ENCODE assay signal across 13 cellular contexts in the genomic region with DNA sequence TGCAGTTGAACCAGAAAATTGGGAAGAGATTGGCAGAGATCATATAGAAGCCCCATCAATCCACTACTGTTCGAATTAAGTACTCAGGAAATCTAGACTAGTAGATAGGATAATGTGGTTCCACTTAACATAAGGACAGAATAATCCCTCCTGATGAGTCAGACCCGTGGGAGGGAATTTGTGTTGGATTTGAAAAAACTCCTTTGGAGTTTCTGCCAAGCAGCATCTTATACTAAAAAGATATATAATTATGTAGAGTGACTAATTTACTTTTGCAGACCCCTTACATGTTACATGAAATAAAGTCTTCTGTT.
A peak's percentile ranks its signal among the peaks of the same experiment; 100 is the strongest.
DNase-seq lines count a peak whose midpoint lies in the region; ATAC-seq and TF ChIP-seq lines count a peak whose summit lies in the region.
"Had no signal": no experiment of that assay in that cellular context is flagged by ENCODE, and none has a peak within 500 bp of the region (broad histone marks: within the 10 kb centered on the region; RNA-seq: fewer than 3 reads in every experiment).

No MANE protein-coding gene starts in this region.

- no peaks in the 10 kb centered on the region for H3K36me3 Mint-ChIP-seq in activated naive CD4-positive, alpha-beta T cell treated with anti-CD3 and anti-CD28 coated beads, Interleukin-2, amount 10 ng/mL, durations not matched to agents 7 days and 5 days
- H3K36me3 Mint-ChIP-seq: activated naive CD8-positive, alpha-beta T cell had no signal

- H3K4me3 Mint-ChIP-seq in activated naive CD4-positive, alpha-beta T cell treated with anti-CD3 and anti-CD28 coated beads, Interleukin-2, amount 10 ng/mL, durations not matched to agents 7 days and 5 days, result no peak overlapping the region
- H3K4me3 Mint-ChIP-seq: activated naive CD8-positive, alpha-beta T cell had no signal

- intact Hi-C loops in aorta (cut with DNase I), result no loop called here

- no peaks in the 10 kb centered on the region for H3K27me3 ChIP-seq in SJSA1 (replicated peaks)
- H3K27me3 ChIP-seq in aorta (ENCODE audit: control insufficient read depth in 1 of 2, insufficient read depth in 2 of 2, low read length in 1 of 2), result no peaks in the 10 kb centered on the region
- H3K27me3 ChIP-seq: gastrocnemius medialis had no signal

- H3K36me3 ChIP-seq in SJSA1 (no peaks in the 10 kb centered on the region), aorta (ENCODE audit: control insufficient read depth in 1 of 2, insufficient read depth in 2 of 2, low read length in 1 of 2) (peaks cover 0 to 1% of the 10 kb centered on the region in 2 donors)
- H3K36me3 ChIP-seq: gastrocnemius medialis had no signal

- DNase-seq in NCI-H1105 treated with DMSO at 0.1 percent for 48 hours (lab: John Stamatoyannopoulos, UW), result peak; percentile 38
- no peak for DNase-seq in NCI-H1105 (lab: John Stamatoyannopoulos, UW)
- DNase-seq in SJSA1 (ENCODE audit: low read depth in 1 of 2, low spot score in 2 of 2), result peak in 1 of 2 experiments; percentile 66
- DNase-seq in fibroblast of mammary gland (ENCODE audit: low read depth), result peak; percentile 92
- peak; percentile 61 for DNase-seq in stromal cell of bone marrow (ENCODE audit: low read depth)
- DNase-seq in activated naive CD4-positive, alpha-beta T cell treated with anti-CD3 and anti-CD28 coated beads, Interleukin-2, amount 10 ng/mL, durations not matched to agents 7 days and 5 days, result no peak
- DNase-seq in aorta, result no peak
- DNase-seq in NCI-H748 treated with DMSO at 0.1 percent for 48 hours (lab: John Stamatoyannopoulos, UW), result no peak
- DNase-seq: activated CD4-positive, alpha-beta T cell treated with anti-CD3 and anti-CD28 coated beads for 48 hours; gastrocnemius medialis; PC-9; stimulated activated CD4-positive, alpha-beta T cell treated with anti-CD3 and anti-CD28 coated beads, Interleukin-12 subunit alpha, Interleukin-12 subunit beta, amount 100 ng/mL, for 4 hours had no signal

- WGBS in aorta, 2 donors, result 69 to 70% methylated on average over 2 of the region's 2 CpGs

- no peaks in the 10 kb centered on the region for H3K27me3 Mint-ChIP-seq in activated naive CD4-positive, alpha-beta T cell treated with anti-CD3 and anti-CD28 coated beads, Interleukin-2, amount 10 ng/mL, durations not matched to agents 7 days and 5 days

- no peaks in the 10 kb centered on the region for H3K4me1 Mint-ChIP-seq in activated naive CD4-positive, alpha-beta T cell treated with anti-CD3 and anti-CD28 coated beads, Interleukin-2, amount 10 ng/mL, durations not matched to agents 7 days and 5 days

- ATAC-seq in aorta (ENCODE audit: low FRiP score), result no peak
- ATAC-seq: gastrocnemius medialis had no signal

- H3K9me3 ChIP-seq in SJSA1 (replicated peaks), result no peaks in the 10 kb centered on the region
- H3K9me3 ChIP-seq in aorta (ENCODE audit: control insufficient read depth, low read length), result peaks cover 1% of the 10 kb centered on the region
- H3K9me3 ChIP-seq: gastrocnemius medialis had no signal

- H3K9me3 Mint-ChIP-seq in activated naive CD4-positive, alpha-beta T cell treated with anti-CD3 and anti-CD28 coated beads, Interleukin-2, amount 10 ng/mL, durations not matched to agents 7 days and 5 days, result no peaks in the 10 kb centered on the region

- H3K27ac ChIP-seq in SJSA1 (peak overlapping the region; percentile 25; the same call in 1 of the 2 replicates), aorta (ENCODE audit: low read depth in 1 of 2, low read length in 2 of 2) (no peak overlapping the region)
- H3K27ac ChIP-seq: gastrocnemius medialis, PC-9 had no signal

- peaks cover 24% of the 10 kb centered on the region for H3K4me1 ChIP-seq in SJSA1 (replicated peaks)
- H3K4me1 ChIP-seq in aorta (ENCODE audit: control insufficient read depth in 1 of 2, insufficient read depth in 2 of 2, low read length in 2 of 2), result no peaks in the 10 kb centered on the region
- H3K4me1 ChIP-seq: gastrocnemius medialis had no signal

- TF ChIP-seq CTCF in fibroblast of mammary gland (conservative IDR thresholded peaks at IDR 0.05; ENCODE audit: control insufficient read depth, insufficient read depth, low read depth, low read length), result no peak

- H3K27ac Mint-ChIP-seq in activated naive CD4-positive, alpha-beta T cell treated with anti-CD3 and anti-CD28 coated beads, Interleukin-2, amount 10 ng/mL, durations not matched to agents 7 days and 5 days, result no peak overlapping the region
- H3K27ac Mint-ChIP-seq: activated naive CD8-positive, alpha-beta T cell had no signal

- H3K4me3 ChIP-seq in SJSA1 (no peak overlapping the region), fibroblast of mammary gland (ENCODE audit: control insufficient read depth, low read depth, low read length) (no peak overlapping the region), aorta (ENCODE audit: low read length in 2 of 2) (no peak overlapping the region)
- H3K4me3 ChIP-seq: gastrocnemius medialis, PC-9 had no signal

- CTCF ChIA-PET in activated naive CD4-positive, alpha-beta T cell treated with anti-CD3 and anti-CD28 coated beads, Interleukin-2, amount 10 ng/mL, durations not matched to agents 7 days and 5 days (lab: Charles Lee), result no interaction called here

Comparison
In these comparisons a context has a peak if more than half of its experiments do, and no peak if none do; other contexts are left out.
1. DNase-seq: peak in NCI-H1105 treated with DMSO at 0.1 percent for 48 hours (single experiment), fibroblast of mammary gland (single experiment) and stromal cell of bone marrow (single experiment); none in NCI-H1105 (single experiment), activated naive CD4-positive, alpha-beta T cell treated with anti-CD3 and anti-CD28 coated beads, Interleukin-2, amount 10 ng/mL, durations not matched to agents 7 days and 5 days (single experiment), aorta (0 of 2) and NCI-H748 treated with DMSO at 0.1 percent for 48 hours (single experiment).